ENCODE assay signal across 8 cellular contexts in genomic region chr1:9249534-9250335, GRCh38. TPM values are rescaled to one million over a fixed set of nuclear protein-coding genes. Genes with fewer than 3 reads are reported as not detected.
A peak's percentile ranks its signal among the peaks of the same experiment; 100 is the strongest.
DNase-seq lines count a peak whose midpoint lies in the region; TF ChIP-seq lines count a peak whose summit lies in the region.

No MANE protein-coding gene starts in this region.

- H3K9me3 ChIP-seq in tibial artery = no peaks in the 10 kb centered on the region

- no peak overlapping the region for H3K9ac ChIP-seq in mesendoderm (ENCODE audit: low read length)

- no peak overlapping the region for H3K4ac ChIP-seq in mesendoderm (ENCODE audit: low read depth, low read length)

- peak overlapping the region; percentile 57 for H3K56ac ChIP-seq in mesendoderm (ENCODE audit: low read length)

- H2BK5ac ChIP-seq in mesendoderm (ENCODE audit: low read length) = no peak overlapping the region

- H3K27me3 ChIP-seq in mesendoderm (ENCODE audit: insufficient read depth, low read length, poor library complexity) (no peaks in the 10 kb centered on the region), tibial artery (no peaks in the 10 kb centered on the region)

- peak; percentile 38 for DNase-seq in SKM-1 treated with dmso at 0.1 percent for 144 hours (lab: John Stamatoyannopoulos, UW; ENCODE audit: unreplicated experiment)
- no peak for DNase-seq in SKM-1 (lab: John Stamatoyannopoulos, UW; ENCODE audit: unreplicated experiment)
- peak; percentile 24 for DNase-seq in RPMI8226
- peak; percentile 76 for DNase-seq in choroid plexus epithelial cell (ENCODE audit: low read depth)
- DNase-seq in mesendoderm = peak; percentile 80
- DNase-seq in tibial artery = peak in 1 of 2 donors; percentile 45
- DNase-seq in T1000 (lab: John Stamatoyannopoulos, UW) = no peak
- no peak for DNase-seq in LoVo (ENCODE audit: low spot score)

- no peaks in the 10 kb centered on the region for H3K79me1 ChIP-seq in mesendoderm (ENCODE audit: low read length)

- no peak overlapping the region for H4K8ac ChIP-seq in mesendoderm (ENCODE audit: low read depth, low read length)

- no CpG with 5 or more reads among the region's 15 CpGs for WGBS in mesendoderm (ENCODE audit: extremely low coverage, insufficient coverage, low lambda C conversion rate)

- no peaks in the 10 kb centered on the region for H3K79me2 ChIP-seq in mesendoderm (ENCODE audit: control insufficient read depth, insufficient read depth, low read length)

- H2BK15ac ChIP-seq in mesendoderm (replicated peaks; ENCODE audit: low read depth) = no peak overlapping the region

- TF ChIP-seq CTCF in choroid plexus epithelial cell (conservative IDR thresholded peaks at IDR 0.05; ENCODE audit: low read depth, low read length) (peak; percentile 87), tibial artery (IDR thresholded peaks at IDR 0.05) (peak; percentile 49 to 55)

- H3K18ac ChIP-seq in mesendoderm (ENCODE audit: low read length) = no peak overlapping the region

- no peak overlapping the region for H2AK5ac ChIP-seq in mesendoderm (ENCODE audit: low read length)

- no peak overlapping the region for H4K5ac ChIP-seq in mesendoderm (ENCODE audit: low read length)

- H3K36me3 ChIP-seq in mesendoderm (ENCODE audit: control insufficient read depth, insufficient read depth, low read length) (no peaks in the 10 kb centered on the region), tibial artery (peaks cover 15 to 35% (median 30%) of the 10 kb centered on the region in 3 donors)

- no peak overlapping the region for H3K23ac ChIP-seq in mesendoderm (ENCODE audit: low read length)

- peaks cover 3% of the 10 kb centered on the region for H3K4me1 ChIP-seq in mesendoderm (ENCODE audit: control insufficient read depth, low read depth, low read length)
- peaks cover 12 to 49% (median 46%) of the 10 kb centered on the region in 4 donors for H3K4me1 ChIP-seq in tibial artery

- H3K27ac ChIP-seq in mesendoderm (ENCODE audit: low read depth, low read length) = no peak overlapping the region
- H3K27ac ChIP-seq in tibial artery = peak overlapping the region; percentile 71 to 72

- intact Hi-C loops in tibial artery (cut with DNase I; ENCODE audit: low total_unique reads) = loop anchor here (5.0 to 10.0 kb wide), 2 partner anchors 47 to 115 kb away; no protein-coding TSS in a partner anchor

- H3K4me3 ChIP-seq in choroid plexus epithelial cell (ENCODE audit: low read depth, low read length) (no peak overlapping the region), mesendoderm (ENCODE audit: low read length) (no peak overlapping the region), tibial artery (no peak overlapping the region)

- H2BK120ac ChIP-seq in mesendoderm (ENCODE audit: low read depth, low read length) = no peak overlapping the region

- H3K4me2 ChIP-seq in mesendoderm (ENCODE audit: low read length) = no peak overlapping the region

RNA-seq across cellular contexts. Expression of gene H6PD, which starts 15.2 kb away (rescaled TPM):
- 1.6 TPM for polyA plus RNA-seq in mesendoderm (2013, experiment 1 of 2)
- polyA plus RNA-seq in mesendoderm (2013, experiment 2 of 2) = 1.5 TPM

RNA-seq across cellular contexts. Expression of gene SPSB1, which starts 43.0 kb away (rescaled TPM):
- 2.3 TPM for polyA plus RNA-seq in mesendoderm (2013, experiment 1 of 2)
- 2.2 TPM for polyA plus RNA-seq in mesendoderm (2013, experiment 2 of 2)

Comparison
In these comparisons a context has a peak if more than half of its experiments do, and no peak if none do; other contexts are left out.
1. DNase-seq: peak in SKM-1 treated with dmso at 0.1 percent for 144 hours (single experiment), RPMI8226 (single experiment), choroid plexus epithelial cell (single experiment) and mesendoderm (single experiment); none in SKM-1 (single experiment), T1000 (single experiment) and LoVo (single experiment).